ENCODE assay signal across 1 cellular context in the genomic region with DNA sequence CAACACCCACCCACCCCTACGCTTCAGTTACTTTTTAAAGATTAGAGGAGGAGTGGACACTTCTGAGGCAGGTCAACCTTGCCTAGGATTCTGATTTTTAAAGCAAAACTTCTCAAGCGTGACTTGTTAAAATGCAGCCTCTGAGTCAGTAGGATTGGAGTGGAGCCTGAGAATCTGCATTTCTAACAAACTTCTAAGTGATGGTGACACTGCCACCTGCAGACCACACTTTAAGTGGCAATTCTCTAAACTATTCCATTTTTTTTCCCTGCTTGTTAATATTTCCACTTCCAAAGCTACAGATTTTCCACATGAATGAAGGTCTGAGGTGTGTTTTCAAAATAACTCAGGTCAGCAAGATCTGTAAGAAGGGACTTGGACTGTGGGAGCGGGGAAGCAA.
TF ChIP-seq lines count a peak whose summit lies in the region.

No MANE protein-coding gene starts in this region.

TF ChIP-seq in H1, 55 proteins besides CTCF, POLR2A, EP300 and RAD21 (continued from another document):
- TF ChIP-seq BRCA1 (IDR thresholded peaks at IDR 0.05; ENCODE audit: low read depth, low read length) (no peak), SP2 (IDR thresholded peaks at IDR 0.05; ENCODE audit: low read length) (no peak), TAF1 (IDR thresholded peaks at IDR 0.05; ENCODE audit: low read depth, low read length) (no peak), KDM5A (IDR thresholded peaks at IDR 0.05; ENCODE audit: low read length) (no peak)
TF ChIP-seq in H1: peak in this region for 0.
